ENCODE assay signal across 15 cellular contexts in the genomic region with DNA sequence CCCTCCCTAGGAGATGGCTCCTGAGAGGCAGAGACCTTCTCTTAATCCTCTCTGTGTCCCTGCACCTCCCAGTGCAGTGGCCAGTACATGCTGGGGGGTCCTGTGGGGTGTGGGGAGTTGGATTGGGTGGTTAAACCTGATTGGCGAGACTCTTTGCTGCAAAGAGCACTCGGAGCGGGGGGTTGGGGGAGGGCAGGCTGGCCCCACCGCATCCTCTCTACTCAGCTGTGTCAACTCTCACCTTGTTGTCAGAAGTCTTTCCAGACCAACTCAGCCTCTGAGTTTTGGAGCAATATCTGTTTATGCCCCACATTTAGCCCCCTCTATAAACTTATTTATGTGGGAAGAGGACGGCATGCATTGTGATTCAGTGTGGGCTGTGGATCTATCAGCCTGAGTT. TPM values are rescaled to one million over a fixed set of nuclear protein-coding genes. Genes with fewer than 3 reads are reported as not detected.
DNase-seq lines count a peak whose midpoint lies in the region; ATAC-seq lines count a peak whose summit lies in the region.
"Had no signal": no experiment of that assay in that cellular context is flagged by ENCODE, and none has a peak within 500 bp of the region (broad histone marks: within the 10 kb centered on the region; RNA-seq: fewer than 3 reads in every experiment).

No MANE protein-coding gene starts in this region.

- H3K4me3 ChIP-seq in CD4-positive, alpha-beta memory T cell (ENCODE audit: low read length in 2 of 2) = peak overlapping the region; percentile 14 to 43
- H3K4me3 ChIP-seq: SJSA1 had no signal

- no peaks in the 10 kb centered on the region for H3K27me3 ChIP-seq in CD4-positive, alpha-beta memory T cell (ENCODE audit: insufficient read depth, low read length)
- H3K27me3 ChIP-seq: SJSA1 had no signal

- peak overlapping the region; percentile 74 to 90 (median 78) for H3K4me3 Mint-ChIP-seq in CD4-positive, alpha-beta memory T cell
- H3K4me3 Mint-ChIP-seq in T-helper 17 cell (peak overlapping the region; percentile 85), naive B cell (peak overlapping the region in 1 of 8 donors; percentile 25)
- H3K4me3 Mint-ChIP-seq: endodermal cell, memory B cell had no signal

- peaks cover 100% of the 10 kb centered on the region for H3K4me1 ChIP-seq in CD4-positive, alpha-beta memory T cell (ENCODE audit: insufficient read depth, low read length)
- H3K4me1 ChIP-seq: SJSA1 had no signal

- POLR2A ChIA-PET in CD4-positive, alpha-beta memory T cell (lab: Charles Lee; ENCODE audit: partially characterized antibody) = interaction anchor here (1.3 to 22.3 kb wide), 12 partner anchors 9 to 287 kb away, joined by 3 to 1226 read pairs (median 10); a partner anchor contains a TSS

- DNase-seq in CD4-positive, alpha-beta memory T cell = peak; percentile 58 to 74 (median 69)
- DNase-seq in T-helper 17 cell (peak in 1 of 3 donors; percentile 41), activated gamma-delta T cell treated with Interleukin-2 at 50 U/mL for 16 hours (peak; percentile 54), naive B cell (no peak), NCI-H2196 (lab: John Stamatoyannopoulos, UW; ENCODE audit: unreplicated experiment) (no peak), caudate nucleus (lab: John Stamatoyannopoulos, UW) (no peak), SHP77 (lab: John Stamatoyannopoulos, UW) (no peak)
- DNase-seq: endodermal cell, foreskin fibroblast, IMR-90, NCI-H1092 had no signal

- CTCF ChIA-PET in CD4-positive, alpha-beta memory T cell (lab: Charles Lee; ENCODE audit: partially characterized antibody) = interaction anchor here (1.0 to 16.9 kb wide), 6 partner anchors 8 to 74 kb away, joined by 3 to 435 read pairs (median 4); a partner anchor contains a TSS

- intact Hi-C loops in CD4-positive, alpha-beta memory T cell (cut with micrococcal nuclease) = loop anchor here (1.0 kb wide), 1 partner anchor 9 kb away; no protein-coding TSS in a partner anchor

- H3K27ac ChIP-seq in CD4-positive, alpha-beta memory T cell (ENCODE audit: low read depth, low read length) = peak overlapping the region; percentile 97
- H3K27ac ChIP-seq in caudate nucleus (ENCODE audit: low read depth, low read length) = no peak overlapping the region
- H3K27ac ChIP-seq: SJSA1 had no signal

- peaks cover 0 to 1% (median 0%) of the 10 kb centered on the region in 8 donors for H3K9me3 Mint-ChIP-seq in CD4-positive, alpha-beta memory T cell
- H3K9me3 Mint-ChIP-seq in naive B cell = no peaks in the 10 kb centered on the region
- H3K9me3 Mint-ChIP-seq: endodermal cell, memory B cell had no signal

- peak overlapping the region; percentile 94 to 100 (median 100) for H3K27ac Mint-ChIP-seq in CD4-positive, alpha-beta memory T cell
- H3K27ac Mint-ChIP-seq in T-helper 17 cell = peak overlapping the region; percentile 100
- H3K27ac Mint-ChIP-seq in naive B cell = peak overlapping the region in 4 of 6 donors; percentile 72 to 91 (median 89)
- H3K27ac Mint-ChIP-seq: endodermal cell had no signal

- ATAC-seq in T-helper 17 cell (peak; percentile 57), naive B cell (ENCODE audit: low read depth in 2 of 2) (no peak), GM18520 (IDR thresholded peaks at IDR 0.05; ENCODE audit: unreplicated experiment) (no peak)

- no peaks in the 10 kb centered on the region for H3K36me3 Mint-ChIP-seq in CD4-positive, alpha-beta memory T cell
- peaks cover 2% of the 10 kb centered on the region for H3K36me3 Mint-ChIP-seq in T-helper 17 cell (ENCODE audit: low read depth)
- H3K36me3 Mint-ChIP-seq in naive B cell = no peaks in the 10 kb centered on the region
- H3K36me3 Mint-ChIP-seq: memory B cell had no signal

- H3K9me3 ChIP-seq in CD4-positive, alpha-beta memory T cell (ENCODE audit: control insufficient read depth in 1 of 2, low read length in 2 of 2) = no peaks in the 10 kb centered on the region
- no peaks in the 10 kb centered on the region for H3K9me3 ChIP-seq in T-helper 17 cell (ENCODE audit: control insufficient read depth, low read length, poor library complexity, severe bottlenecking)
- H3K9me3 ChIP-seq: SJSA1 had no signal

- H3K4me1 Mint-ChIP-seq in CD4-positive, alpha-beta memory T cell = peaks cover 72 to 98% (median 86%) of the 10 kb centered on the region in 4 donors
- peaks cover 68% of the 10 kb centered on the region for H3K4me1 Mint-ChIP-seq in T-helper 17 cell
- H3K4me1 Mint-ChIP-seq in naive B cell = peaks cover 35 to 73% (median 66%) of the 10 kb centered on the region in 3 donors

- no peaks in the 10 kb centered on the region for H3K36me3 ChIP-seq in CD4-positive, alpha-beta memory T cell (ENCODE audit: insufficient read depth, low read length)
- H3K36me3 ChIP-seq: SJSA1 had no signal

- H3K27me3 Mint-ChIP-seq in CD4-positive, alpha-beta memory T cell = no peaks in the 10 kb centered on the region
- H3K27me3 Mint-ChIP-seq in T-helper 17 cell (no peaks in the 10 kb centered on the region), naive B cell (no peaks in the 10 kb centered on the region)
- H3K27me3 Mint-ChIP-seq: memory B cell had no signal

RNA-seq across cellular contexts. Expression of a gene that starts 40.0 kb away (rescaled TPM):
- 10 to 100 TPM; 87.6 to 91.0 TPM for total RNA-seq in CD4-positive, alpha-beta memory T cell
- 100 to 1,000 TPM; 148 to 197 TPM for polyA plus RNA-seq in CD4-positive, alpha-beta memory T cell
- total RNA-seq in T-helper 17 cell = 10 to 100 TPM; 60.0 to 77.5 TPM
- polyA plus RNA-seq in naive B cell (ENCODE audit: low read depth in 6 of 6) = 100 to 1,000 TPM; 211 to 267 (median 255) TPM

RNA-seq across cellular contexts. Expression of a gene that starts 42.4 kb away (rescaled TPM):
- total RNA-seq in CD4-positive, alpha-beta memory T cell = 100 to 1,000 TPM; 268 to 269 TPM
- 100 to 1,000 TPM; 436 to 502 TPM for polyA plus RNA-seq in CD4-positive, alpha-beta memory T cell
- total RNA-seq in T-helper 17 cell = 100 to 1,000 TPM; 165 to 182 TPM
- polyA plus RNA-seq in naive B cell (ENCODE audit: low read depth in 6 of 6) = 100 to 1,000 TPM; 442 to 802 (median 622) TPM
- total RNA-seq: osteoblast, SJSA1 had no signal

RNA-seq across cellular contexts. Expression of a gene that starts 57.3 kb away (rescaled TPM):
- not detected for total RNA-seq in CD4-positive, alpha-beta memory T cell
- not detected for polyA plus RNA-seq in CD4-positive, alpha-beta memory T cell
- total RNA-seq in T-helper 17 cell = not detected
- not detected for polyA plus RNA-seq in naive B cell (ENCODE audit: low read depth in 6 of 6)
- total RNA-seq: IMR-90, SJSA1 had no signal
- polyA plus RNA-seq: IMR-90 had no signal

Comparison
In these comparisons a context has a peak if more than half of its experiments do, and no peak if none do; other contexts are left out.
1. DNase-seq: peak in CD4-positive, alpha-beta memory T cell (5 of 5) and activated gamma-delta T cell treated with Interleukin-2 at 50 U/mL for 16 hours (single experiment); none in naive B cell (single experiment), NCI-H2196 (single experiment), caudate nucleus (0 of 61) and SHP77 (0 of 2).
2. Peak in every context shown above with its lines, with median percentiles within 50 percentile points of each other: H3K27ac Mint-ChIP-seq.